Comparison of ENCODE assay signal across 12 cellular contexts in the genomic region with DNA sequence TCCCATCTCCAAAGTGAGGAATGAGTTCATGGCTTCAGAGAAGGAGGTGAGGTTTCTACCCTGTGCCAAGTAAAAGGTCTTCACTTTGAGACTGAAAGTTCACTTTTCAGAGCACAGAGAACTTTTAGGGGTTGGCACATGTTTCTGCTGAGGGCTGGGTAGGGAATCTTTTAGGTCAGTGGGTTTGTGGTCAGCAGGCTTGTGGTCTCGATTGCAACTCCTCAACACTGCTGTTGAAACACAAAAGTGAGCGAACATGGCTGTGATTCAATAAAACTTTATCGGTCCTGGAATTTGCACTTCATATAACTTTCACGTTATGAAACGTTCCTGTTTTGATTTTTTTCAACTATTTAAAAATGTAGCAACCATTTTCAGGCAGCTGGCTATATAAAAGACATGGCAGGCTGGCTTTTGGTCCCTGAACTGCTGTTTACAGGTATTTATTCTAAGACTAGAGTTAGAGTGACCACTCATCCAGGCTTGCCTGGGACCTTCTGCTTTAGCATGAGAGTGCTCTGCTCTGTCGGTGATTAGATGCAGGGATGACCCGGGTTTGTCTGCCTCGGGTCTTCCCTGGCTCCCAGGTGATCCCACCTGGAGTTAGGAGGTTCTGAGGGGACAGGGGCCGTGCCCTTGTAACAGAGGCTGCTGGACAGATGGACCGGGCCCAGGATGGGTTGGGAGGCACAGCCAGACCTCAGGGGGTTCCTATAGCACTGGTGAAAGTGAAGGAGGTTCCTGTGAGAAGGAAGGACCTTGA.
DNase-seq lines count a peak whose midpoint lies in the region; TF ChIP-seq lines count a peak whose summit lies in the region.
"Had no signal": no experiment of that assay in that cellular context is flagged by ENCODE, and none has a peak within 500 bp of the region (broad histone marks: within the 10 kb centered on the region; RNA-seq: fewer than 3 reads in every experiment).

No MANE protein-coding gene starts in this region.

- no peaks in the 10 kb centered on the region for H3K9me3 ChIP-seq in OCI-LY7 (ENCODE audit: low read length)

- peak; percentile 26 for DNase-seq in stimulated activated CD4-positive, alpha-beta T cell treated with anti-CD3 and anti-CD28 coated beads, Interleukin-4, amount 100 ng/mL, for 24 hours
- no peak for DNase-seq in stimulated activated CD4-positive, alpha-beta T cell treated with anti-CD3 and anti-CD28 coated beads, Interleukin-12 subunit alpha, Interleukin-12 subunit beta, amount 100 ng/mL, for 4 hours
- no peak for DNase-seq in OCI-LY7 (ENCODE audit: low spot score)
- DNase-seq in amniotic epithelial cell (ENCODE audit: low read depth): peak; percentile 38
- DNase-seq in NCI-H446 treated with DMSO at 0.1 percent for 48 hours (lab: John Stamatoyannopoulos, UW): no peak
- no peak for DNase-seq in SW480 (ENCODE audit: low spot score)
- no peak for DNase-seq in NCI-H1694 treated with DMSO at 0.1 percent for 48 hours (lab: John Stamatoyannopoulos, UW)
- DNase-seq: midbrain, NCI-H1048, NCI-H446, WERI-Rb-1 had no signal

- no peaks in the 10 kb centered on the region for H3K36me3 ChIP-seq in OCI-LY7 (ENCODE audit: insufficient read depth, low read length)
- H3K36me3 ChIP-seq: WERI-Rb-1 had no signal

- H2AFZ ChIP-seq in OCI-LY7 (ENCODE audit: low read length): peak overlapping the region; percentile 80; the same call in 1 of the 2 replicates

- no peak for TF ChIP-seq CTCF in OCI-LY7 (conservative IDR thresholded peaks at IDR 0.05; ENCODE audit: low read length)

- H3K4me1 Mint-ChIP-seq in stimulated activated naive CD8-positive, alpha-beta T cell treated with anti-CD3 and anti-CD28 coated beads, Interleukin-15, Interleukin-2, amounts not matched to agents 100 ng/mL and 50 ng/mL, for 24 hours (ENCODE audit: low read depth): peaks cover 55% of the 10 kb centered on the region

- no peaks in the 10 kb centered on the region for H4K20me1 ChIP-seq in OCI-LY7 (ENCODE audit: insufficient read depth, low read length)

- H3K27me3 Mint-ChIP-seq in stimulated activated naive CD8-positive, alpha-beta T cell treated with anti-CD3 and anti-CD28 coated beads, Interleukin-15, Interleukin-2, amounts not matched to agents 100 ng/mL and 50 ng/mL, for 24 hours: no peaks in the 10 kb centered on the region

- peaks cover 17% of the 10 kb centered on the region for H3K4me1 ChIP-seq in OCI-LY7 (ENCODE audit: insufficient read depth, low read length, poor library complexity, severe bottlenecking)

- H3K4me3 ChIP-seq in OCI-LY7 (ENCODE audit: low read depth, low read length, poor library complexity, severe bottlenecking): no peak overlapping the region

- CTCF ChIA-PET in OCI-LY7 (lab: Charles Lee; ENCODE audit: unreplicated experiment): no interaction called here

- peak overlapping the region; percentile 79 for H3K27ac Mint-ChIP-seq in stimulated activated naive CD8-positive, alpha-beta T cell treated with anti-CD3 and anti-CD28 coated beads, Interleukin-15, Interleukin-2, amounts not matched to agents 100 ng/mL and 50 ng/mL, for 24 hours

- no peaks in the 10 kb centered on the region for H3K9me2 ChIP-seq in OCI-LY7 (ENCODE audit: insufficient read depth, low read length)

- H3K27ac ChIP-seq in OCI-LY7 (ENCODE audit: low read depth, low read length, poor library complexity, severe bottlenecking): peak overlapping the region; percentile 33
- H3K27ac ChIP-seq: WERI-Rb-1 had no signal

- no TSS peak for BruUV-seq in OCI-LY7 (replicated peaks; lab: Mats Ljungman, UMichigan)

- no peaks in the 10 kb centered on the region for H3K79me2 ChIP-seq in OCI-LY7 (ENCODE audit: insufficient read depth, low read depth, low read length)

- POLR2A ChIA-PET in OCI-LY7 (lab: Charles Lee): no interaction called here

- H3K36me3 Mint-ChIP-seq in stimulated activated naive CD8-positive, alpha-beta T cell treated with anti-CD3 and anti-CD28 coated beads, Interleukin-15, Interleukin-2, amounts not matched to agents 100 ng/mL and 50 ng/mL, for 24 hours (ENCODE audit: low read depth): no peaks in the 10 kb centered on the region

- H3K4me3 Mint-ChIP-seq in stimulated activated naive CD8-positive, alpha-beta T cell treated with anti-CD3 and anti-CD28 coated beads, Interleukin-15, Interleukin-2, amounts not matched to agents 100 ng/mL and 50 ng/mL, for 24 hours: peak overlapping the region; percentile 50

- intact Hi-C loops in OCI-LY7 (cut with micrococcal nuclease; ENCODE audit: unreplicated experiment): no loop called here

- peak overlapping the region; percentile 65; the same call in 1 of the 2 replicates for H3K4me2 ChIP-seq in OCI-LY7 (ENCODE audit: low read length)

- H3K9me3 Mint-ChIP-seq in stimulated activated naive CD8-positive, alpha-beta T cell treated with anti-CD3 and anti-CD28 coated beads, Interleukin-15, Interleukin-2, amounts not matched to agents 100 ng/mL and 50 ng/mL, for 24 hours: no peaks in the 10 kb centered on the region

Comparison
In these comparisons a context has a peak if more than half of its experiments do, and no peak if none do; other contexts are left out.
1. DNase-seq: peak in stimulated activated CD4-positive, alpha-beta T cell treated with anti-CD3 and anti-CD28 coated beads, Interleukin-4, amount 100 ng/mL, for 24 hours (single experiment) and amniotic epithelial cell (single experiment); none in stimulated activated CD4-positive, alpha-beta T cell treated with anti-CD3 and anti-CD28 coated beads, Interleukin-12 subunit alpha, Interleukin-12 subunit beta, amount 100 ng/mL, for 4 hours (single experiment), OCI-LY7 (single experiment), NCI-H446 treated with DMSO at 0.1 percent for 48 hours (single experiment), SW480 (single experiment) and NCI-H1694 treated with DMSO at 0.1 percent for 48 hours (single experiment).